8 cellular contexts compared by ENCODE assay signal in genomic region chr9:17578911-17579793, GRCh38. TPM values are rescaled to one million over a fixed set of nuclear protein-coding genes. Genes with fewer than 3 reads are reported as not detected.
DNase-seq lines count a peak whose midpoint lies in the region; ATAC-seq and TF ChIP-seq lines count a peak whose summit lies in the region.

Gene SH3GL2 (plus strand): TSS chr9:17579066.

- peaks cover 0 to 5% of the 10 kb centered on the region in 2 donors for H3K9me3 Mint-ChIP-seq in stimulated activated naive B cell treated with anti-CD40 and anti-IgM and Interleukin-4, amounts not matched to agents 10 μg/mL and 1 μg/mL and 100 μg/mL, for 72 hours

- no peak for TF ChIP-seq CTCF in kidney epithelial cell (IDR thresholded peaks at IDR 0.05; ENCODE audit: insufficient read depth, low read length, poor library complexity, severe bottlenecking)

- ATAC-seq in HG02759 (IDR thresholded peaks at IDR 0.05; ENCODE audit: unreplicated experiment), result peak; percentile 73
- ATAC-seq in stimulated activated naive B cell treated with anti-CD40 and anti-IgM and Interleukin-4, amounts not matched to agents 10 μg/mL and 1 μg/mL and 100 μg/mL, for 72 hours (replicated peaks), result peak; percentile 60 to 64
- no peak for ATAC-seq in GM18517 (IDR thresholded peaks at IDR 0.05; ENCODE audit: unreplicated experiment)
- ATAC-seq in GM18870 (IDR thresholded peaks at IDR 0.05; ENCODE audit: unreplicated experiment), result no peak

- no peaks in the 10 kb centered on the region for H3K36me3 ChIP-seq in ES-I3 (ENCODE audit: insufficient read depth, low read length)
- H3K36me3 ChIP-seq in kidney epithelial cell (ENCODE audit: control insufficient read depth, insufficient read depth, low read length), result no peaks in the 10 kb centered on the region

- no peaks in the 10 kb centered on the region for H3K4me1 ChIP-seq in ES-I3 (ENCODE audit: insufficient read depth, low read length)

- no peaks in the 10 kb centered on the region for H3K9me3 ChIP-seq in ES-I3 (ENCODE audit: control insufficient read depth, insufficient read depth, low read length)

- peaks cover 25 to 35% of the 10 kb centered on the region in 2 donors for H3K27me3 Mint-ChIP-seq in stimulated activated naive B cell treated with anti-CD40 and anti-IgM and Interleukin-4, amounts not matched to agents 10 μg/mL and 1 μg/mL and 100 μg/mL, for 72 hours

- peaks cover 21% of the 10 kb centered on the region for H3K27me3 ChIP-seq in kidney epithelial cell (ENCODE audit: control insufficient read depth, insufficient read depth, low read length)

- peak within 1 kb of the TSS; percentile 44 for H3K4me3 ChIP-seq in kidney epithelial cell (ENCODE audit: low read depth, low read length)

- H3K4me3 Mint-ChIP-seq in stimulated activated naive B cell treated with anti-CD40 and anti-IgM and Interleukin-4, amounts not matched to agents 10 μg/mL and 1 μg/mL and 100 μg/mL, for 72 hours, result peak within 1 kb of the TSS; percentile 53 to 68

- peak within 1 kb of the TSS; percentile 60 for H3K9ac ChIP-seq in ES-I3 (ENCODE audit: low read depth, low read length)

- H3K4me1 Mint-ChIP-seq in stimulated activated naive B cell treated with anti-CD40 and anti-IgM and Interleukin-4, amounts not matched to agents 10 μg/mL and 1 μg/mL and 100 μg/mL, for 72 hours, result peaks cover 4 to 6% of the 10 kb centered on the region in 2 donors

- no peaks in the 10 kb centered on the region for H3K36me3 Mint-ChIP-seq in stimulated activated naive B cell treated with anti-CD40 and anti-IgM and Interleukin-4, amounts not matched to agents 10 μg/mL and 1 μg/mL and 100 μg/mL, for 72 hours

- DNase-seq in NCI-H446 treated with DMSO at 0.1 percent for 48 hours (lab: John Stamatoyannopoulos, UW) (peak; percentile 61), caudate nucleus (lab: John Stamatoyannopoulos, UW) (peak in 52 of 61 donors; percentile 5 to 87 (median 52)), kidney epithelial cell (ENCODE audit: low read depth) (peak; percentile 7)
- peak; percentile 1 for DNase-seq in stimulated activated naive B cell treated with anti-CD40 and anti-IgM and Interleukin-4, amounts not matched to agents 10 μg/mL and 1 μg/mL and 100 μg/mL, for 72 hours

- H3K27ac Mint-ChIP-seq in stimulated activated naive B cell treated with anti-CD40 and anti-IgM and Interleukin-4, amounts not matched to agents 10 μg/mL and 1 μg/mL and 100 μg/mL, for 72 hours, result no peak within 1 kb of the TSS

- H3K27ac ChIP-seq in caudate nucleus (ENCODE audit: low read depth, low read length), result no peak within 1 kb of the TSS

RNA-seq across cellular contexts. Expression of gene SH3GL2, which starts in this region (rescaled TPM):
- total RNA-seq in kidney epithelial cell, result 3.5 TPM in 2 replicates

Comparison
In these comparisons a context has a peak if more than half of its experiments do, and no peak if none do; other contexts are left out.
1. ATAC-seq: peak in HG02759 (single experiment) and stimulated activated naive B cell treated with anti-CD40 and anti-IgM and Interleukin-4, amounts not matched to agents 10 μg/mL and 1 μg/mL and 100 μg/mL, for 72 hours (2 of 2); none in GM18517 (single experiment) and GM18870 (single experiment).
2. DNase-seq: peak in every context shown above with its lines; median percentile 61 in NCI-H446 treated with DMSO at 0.1 percent for 48 hours; 52 in caudate nucleus; 7 in kidney epithelial cell; 1 in stimulated activated naive B cell treated with anti-CD40 and anti-IgM and Interleukin-4, amounts not matched to agents 10 μg/mL and 1 μg/mL and 100 μg/mL, for 72 hours.